Comparison of ENCODE assay signal across 8 cellular contexts in genomic region chr12:91877022-91877421, GRCh38.
DNase-seq lines count a peak whose midpoint lies in the region; TF ChIP-seq lines count a peak whose summit lies in the region.

No MANE protein-coding gene starts in this region.

- peak in 1 of 3 donors; percentile 56 for TF ChIP-seq POLR2A in spleen (IDR thresholded peaks at IDR 0.05)
- no peak for TF ChIP-seq POLR2A in ovary (IDR thresholded peaks at IDR 0.05)

- no peaks in the 10 kb centered on the region for H4K20me1 ChIP-seq in BLaER1 treated with 17β-estradiol and CSF1 and Interleukin-3, amounts not matched to agents 10 nM and 100 nM
- no peaks in the 10 kb centered on the region for H4K20me1 ChIP-seq in Loucy (ENCODE audit: insufficient read depth, low read length, poor library complexity, severe bottlenecking)

- H2AFZ ChIP-seq in Loucy (ENCODE audit: low read length), result peak overlapping the region; percentile 44; the same call in 1 of the 2 replicates

- H3K9me3 ChIP-seq in BLaER1 treated with 17β-estradiol and CSF1 and Interleukin-3, amounts not matched to agents 10 nM and 100 nM (replicated peaks in 1 of 11), result no peaks in the 10 kb centered on the region
- no peaks in the 10 kb centered on the region for H3K9me3 ChIP-seq in Loucy (ENCODE audit: insufficient read depth, low read depth, low read length)
- H3K9me3 ChIP-seq in esophagus (ENCODE audit: control insufficient read depth in 2 of 2, insufficient read depth in 1 of 2, low read depth in 1 of 2, low read length in 1 of 2), result no peaks in the 10 kb centered on the region
- H3K9me3 ChIP-seq in spleen, result no peaks in the 10 kb centered on the region
- no peaks in the 10 kb centered on the region for H3K9me3 ChIP-seq in ovary

- H3K79me2 ChIP-seq in Loucy (ENCODE audit: insufficient read depth, low read length), result no peaks in the 10 kb centered on the region

- TF ChIP-seq CTCF in GM20000 (IDR thresholded peaks at IDR 0.05; ENCODE audit: extremely low read depth, missing control alignments), result no peak
- no peak for TF ChIP-seq CTCF in Loucy (conservative IDR thresholded peaks at IDR 0.05; ENCODE audit: low read length)
- TF ChIP-seq CTCF in spleen (IDR thresholded peaks at IDR 0.05 in 8 of 11, conservative IDR thresholded peaks at IDR 0.05 in 3 of 11), result no peak
- TF ChIP-seq CTCF in ovary (IDR thresholded peaks at IDR 0.05), result no peak

- H3K27ac ChIP-seq in BLaER1 treated with 17β-estradiol and CSF1 and Interleukin-3, amounts not matched to agents 10 nM and 100 nM, result peak overlapping the region in 6 of 11 experiments; percentile 38 to 65 (median 57); a peak in 11 of 22 replicates
- H3K27ac ChIP-seq in esophagus (ENCODE audit: low read depth in 2 of 2, low read length in 1 of 2) (peak overlapping the region; percentile 10 to 29), spleen (peak overlapping the region; percentile 43 to 90 (median 76)), ovary (no peak overlapping the region)

- no peak overlapping the region for H3K4me3 ChIP-seq in BLaER1 treated with 17β-estradiol and CSF1 and Interleukin-3, amounts not matched to agents 10 nM and 100 nM
- H3K4me3 ChIP-seq in Loucy (ENCODE audit: low read length, poor library complexity, severe bottlenecking), result no peak overlapping the region
- H3K4me3 ChIP-seq in esophagus (ENCODE audit: low read depth in 1 of 2, low read length in 2 of 2), result no peak overlapping the region
- H3K4me3 ChIP-seq in spleen, result peak overlapping the region in 1 of 8 donors; percentile 42
- H3K4me3 ChIP-seq in ovary, result no peak overlapping the region

- WGBS in esophagus, 2 donors, result 31 to 43% methylated on average over 3 of the region's 3 CpGs
- WGBS in spleen, 5 donors, result 8 to 17% (median 14%) methylated on average over 3 of the region's 3 CpGs
- 54 to 62% (median 59%) methylated on average over 3 of the region's 3 CpGs for WGBS in ovary, 3 donors

- peak overlapping the region in 8 of 11 experiments; percentile 3 to 65 (median 43); a peak in 11 of 22 replicates for H3K4me2 ChIP-seq in BLaER1 treated with 17β-estradiol and CSF1 and Interleukin-3, amounts not matched to agents 10 nM and 100 nM
- peak overlapping the region; percentile 19 for H3K4me2 ChIP-seq in Loucy (ENCODE audit: low read depth, low read length, poor library complexity, severe bottlenecking)

- peaks cover 0 to 43% (median 8%) of the 10 kb centered on the region in 10 experiments; a peak in 13 of 20 replicates for H3K4me1 ChIP-seq in BLaER1 treated with 17β-estradiol and CSF1 and Interleukin-3, amounts not matched to agents 10 nM and 100 nM
- H3K4me1 ChIP-seq in Loucy (ENCODE audit: insufficient read depth, low read length, poor library complexity, severe bottlenecking) (peaks cover 3% of the 10 kb centered on the region), esophagus (ENCODE audit: control insufficient read depth in 2 of 2, insufficient read depth in 2 of 2, low read length in 1 of 2) (no peaks in the 10 kb centered on the region), spleen (peaks cover 0 to 50% (median 18%) of the 10 kb centered on the region in 6 donors), ovary (ENCODE audit: insufficient read depth) (no peaks in the 10 kb centered on the region)

- H3F3A ChIP-seq in Loucy (ENCODE audit: low read depth), result no peaks in the 10 kb centered on the region

- intact Hi-C loops in spleen (cut with DNase I; ENCODE audit: low total_unique reads), result no loop called here
- intact Hi-C loops in ovary (cut with DNase I), result no loop called here

- no peak for TF ChIP-seq EP300 in ovary (IDR thresholded peaks at IDR 0.05)

- H3K27me3 ChIP-seq in BLaER1 treated with 17β-estradiol and CSF1 and Interleukin-3, amounts not matched to agents 10 nM and 100 nM, result no peaks in the 10 kb centered on the region
- H3K27me3 ChIP-seq in Loucy (ENCODE audit: insufficient read depth, low read length, poor library complexity, severe bottlenecking) (no peaks in the 10 kb centered on the region), esophagus (ENCODE audit: control insufficient read depth in 1 of 2, insufficient read depth in 2 of 2, low read length in 2 of 2) (no peaks in the 10 kb centered on the region), spleen (replicated peaks in 1 of 7) (no peaks in the 10 kb centered on the region), ovary (no peaks in the 10 kb centered on the region)

- peak; percentile 28 for DNase-seq in GM20000 (ENCODE audit: low spot score)
- peak; percentile 80 for DNase-seq in activated CD4-positive, alpha-beta T cell treated with anti-CD3 and anti-CD28 coated beads, Interleukin-2, amount 50 U/mL, for 1 hour
- DNase-seq in spleen, result peak; percentile 88
- DNase-seq in RPMI8226, result no peak
- DNase-seq in ovary, result no peak

- no peaks in the 10 kb centered on the region for H3K9me2 ChIP-seq in Loucy (replicated peaks; ENCODE audit: low read depth, low read length)

- H3K9ac ChIP-seq in BLaER1 treated with 17β-estradiol and CSF1 and Interleukin-3, amounts not matched to agents 10 nM and 100 nM, result peak overlapping the region in 2 of 11 experiments; percentile 21 to 25; a peak in 2 of 22 replicates
- no peak overlapping the region for H3K9ac ChIP-seq in Loucy (ENCODE audit: low read depth, low read length, poor library complexity, severe bottlenecking)

- H3K36me3 ChIP-seq in BLaER1 treated with 17β-estradiol and CSF1 and Interleukin-3, amounts not matched to agents 10 nM and 100 nM, result no peaks in the 10 kb centered on the region
- no peaks in the 10 kb centered on the region for H3K36me3 ChIP-seq in Loucy (ENCODE audit: insufficient read depth, low read length)
- no peaks in the 10 kb centered on the region for H3K36me3 ChIP-seq in esophagus (ENCODE audit: control insufficient read depth in 2 of 2, insufficient read depth in 2 of 2, low read length in 1 of 2)
- no peaks in the 10 kb centered on the region for H3K36me3 ChIP-seq in spleen
- no peaks in the 10 kb centered on the region for H3K36me3 ChIP-seq in ovary

Comparison
In these comparisons a context has a peak if more than half of its experiments do, and no peak if none do; other contexts are left out.
1. H3K27ac ChIP-seq: peak in BLaER1 treated with 17β-estradiol and CSF1 and Interleukin-3, amounts not matched to agents 10 nM and 100 nM (6 of 11), esophagus (2 of 2) and spleen (8 of 8); none in ovary (0 of 2).
2. DNase-seq: peak in GM20000 (single experiment), activated CD4-positive, alpha-beta T cell treated with anti-CD3 and anti-CD28 coated beads, Interleukin-2, amount 50 U/mL, for 1 hour (single experiment) and spleen (single experiment); none in RPMI8226 (single experiment) and ovary (0 of 5).